29 cellular contexts compared by ENCODE assay signal in the genomic region with DNA sequence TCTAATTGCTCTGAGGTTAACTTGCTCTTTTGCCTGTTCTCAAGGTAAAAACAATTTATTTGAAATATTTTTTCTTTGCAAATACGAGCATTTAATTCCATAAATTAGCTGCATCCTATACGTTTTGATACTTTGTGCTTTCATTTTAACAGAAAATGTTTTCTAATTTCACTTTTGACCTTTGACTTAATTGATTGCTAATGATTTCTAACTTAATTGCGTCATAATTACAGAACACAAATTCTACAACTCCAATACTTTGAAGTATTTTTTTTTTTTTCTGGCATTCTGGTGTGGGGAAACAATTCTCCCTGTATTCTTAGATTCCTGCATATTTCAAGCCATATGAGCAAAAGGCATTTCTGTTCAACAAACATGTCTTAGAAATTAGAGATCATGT.
"Had no signal": no experiment of that assay in that cellular context is flagged by ENCODE, and none has a peak within 500 bp of the region (broad histone marks: within the 10 kb centered on the region; RNA-seq: fewer than 3 reads in every experiment).

No MANE protein-coding gene starts in this region.

- H3K4me1 ChIP-seq: stomach, suprapubic skin, testis, thyroid gland, tibial artery, tibial nerve, transverse colon, upper lobe of left lung, upper lobe of right lung, uterus, vagina had no signal

- H3K27ac Mint-ChIP-seq: stimulated activated effector memory CD8-positive, alpha-beta T cell treated with anti-CD3 and anti-CD28 coated beads, Interleukin-12 subunit alpha, Interleukin-12 subunit beta, amount 100 ng/mL, for 72 hours; stimulated activated memory B cell treated with anti-CD40 and anti-IgM and Interleukin-4, amounts not matched to agents 10 μg/mL and 1 μg/mL and 100 μg/mL, for 72 hours; stimulated activated naive B cell treated with anti-CD40 and anti-IgM and Interleukin-4, amounts not matched to agents 10 μg/mL and 1 μg/mL and 100 μg/mL, for 72 hours; stimulated activated naive CD8-positive, alpha-beta T cell treated with anti-CD3 and anti-CD28 coated beads, Interleukin-15, amount 100 ng/mL, for 72 hours; stimulated activated naive CD8-positive, alpha-beta T cell treated with anti-CD3 and anti-CD28 coated beads, Interleukin-15, Interleukin-2, amounts not matched to agents 100 ng/mL and 50 ng/mL, for 24 hours; type B pancreatic cell had no signal

- H3K4me1 Mint-ChIP-seq: stimulated activated effector memory CD8-positive, alpha-beta T cell treated with anti-CD3 and anti-CD28 coated beads, Interleukin-12 subunit alpha, Interleukin-12 subunit beta, amount 100 ng/mL, for 72 hours; stimulated activated memory B cell treated with anti-CD40 and anti-IgM and Interleukin-4, amounts not matched to agents 10 μg/mL and 1 μg/mL and 100 μg/mL, for 72 hours; stimulated activated naive B cell treated with anti-CD40 and anti-IgM and Interleukin-4, amounts not matched to agents 10 μg/mL and 1 μg/mL and 100 μg/mL, for 72 hours; stimulated activated naive CD8-positive, alpha-beta T cell treated with anti-CD3 and anti-CD28 coated beads, Interleukin-15, amount 100 ng/mL, for 72 hours had no signal

- ATAC-seq: stimulated activated effector memory CD8-positive, alpha-beta T cell treated with anti-CD3 and anti-CD28 coated beads, Interleukin-12 subunit alpha, Interleukin-12 subunit beta, amount 100 ng/mL, for 72 hours; stimulated activated memory B cell treated with anti-CD40 and anti-IgM and Interleukin-4, amounts not matched to agents 10 μg/mL and 1 μg/mL and 100 μg/mL, for 72 hours; stimulated activated naive B cell treated with anti-CD40 and anti-IgM and Interleukin-4, amounts not matched to agents 10 μg/mL and 1 μg/mL and 100 μg/mL, for 72 hours; stimulated activated naive CD8-positive, alpha-beta T cell treated with anti-CD3 and anti-CD28 coated beads, Interleukin-15, amount 100 ng/mL, for 72 hours; stimulated activated naive CD8-positive, alpha-beta T cell treated with anti-CD3 and anti-CD28 coated beads, Interleukin-15, Interleukin-2, amounts not matched to agents 100 U/mL and 50 U/mL, for 24 hours; upper lobe of right lung had no signal

- H3K27ac ChIP-seq: stomach, suprapubic skin, testis, thoracic aorta, thyroid gland, tibial artery, tibial nerve, transverse colon, upper lobe of left lung, upper lobe of right lung, uterus, vagina had no signal

- H3K27me3 Mint-ChIP-seq: stimulated activated memory B cell treated with anti-CD40 and anti-IgM and Interleukin-4, amounts not matched to agents 10 μg/mL and 1 μg/mL and 100 μg/mL, for 72 hours; stimulated activated naive B cell treated with anti-CD40 and anti-IgM and Interleukin-4, amounts not matched to agents 10 μg/mL and 1 μg/mL and 100 μg/mL, for 72 hours; stimulated activated naive CD8-positive, alpha-beta T cell treated with anti-CD3 and anti-CD28 coated beads, Interleukin-15, amount 100 ng/mL, for 72 hours; stimulated activated naive CD8-positive, alpha-beta T cell treated with anti-CD3 and anti-CD28 coated beads, Interleukin-15, Interleukin-2, amounts not matched to agents 100 ng/mL and 50 ng/mL, for 24 hours; type B pancreatic cell had no signal

- H3K36me3 Mint-ChIP-seq: stimulated activated effector memory CD8-positive, alpha-beta T cell treated with anti-CD3 and anti-CD28 coated beads, Interleukin-12 subunit alpha, Interleukin-12 subunit beta, amount 100 ng/mL, for 72 hours; stimulated activated memory B cell treated with anti-CD40 and anti-IgM and Interleukin-4, amounts not matched to agents 10 μg/mL and 1 μg/mL and 100 μg/mL, for 72 hours; stimulated activated naive B cell treated with anti-CD40 and anti-IgM and Interleukin-4, amounts not matched to agents 10 μg/mL and 1 μg/mL and 100 μg/mL, for 72 hours; type B pancreatic cell had no signal

- H3K4me3 ChIP-seq: stomach, suprapubic skin, testis, thoracic aorta, thyroid gland, tibial artery, tibial nerve, transverse colon, upper lobe of left lung, upper lobe of right lung, uterus, vagina had no signal

- H3K27me3 ChIP-seq: stomach, suprapubic skin, testis, thyroid gland, tibial artery, tibial nerve, transverse colon, upper lobe of left lung, upper lobe of right lung, uterus, vagina had no signal

- H3K36me3 ChIP-seq: stomach, suprapubic skin, thoracic aorta, thyroid gland, tibial artery, tibial nerve, transverse colon, upper lobe of left lung, upper lobe of right lung, uterus, vagina had no signal

- H3K9me3 ChIP-seq: suprapubic skin, testis, thoracic aorta, thyroid gland, tibial artery, transverse colon, upper lobe of right lung, uterus, vagina had no signal

- DNase-seq: stimulated activated CD4-positive, alpha-beta T cell treated with anti-CD3 and anti-CD28 coated beads, Interleukin-2, amount 100 ng/mL, for 48 hours; stimulated activated CD4-positive, alpha-beta T cell treated with anti-CD3 and anti-CD28 coated beads, Interleukin-4, amount 100 ng/mL, for 1 hour; stimulated activated CD4-positive, alpha-beta T cell treated with anti-CD3 and anti-CD28 coated beads, Interleukin-4, amount 100 ng/mL, for 24 hours; stimulated activated CD4-positive, alpha-beta T cell treated with anti-CD3 and anti-CD28 coated beads, Interleukin-4, amount 100 ng/mL, for 4 hours; stimulated activated CD8-positive, alpha-beta memory T cell treated with anti-CD3 and anti-CD28 coated beads, Interleukin-4, amount 100 ng/mL, for 48 hours; stimulated activated naive B cell treated with anti-CD40 and anti-IgM and Interleukin-4, amounts not matched to agents 10 μg/mL and 1 μg/mL and 100 μg/mL, for 72 hours; stimulated activated naive CD4-positive, alpha-beta T cell; stimulated activated naive CD4-positive, alpha-beta T cell treated with Interleukin-2 at 50 U/mL for 16 hours; stimulated activated naive CD8-positive, alpha-beta T cell treated with anti-CD3 and anti-CD28 coated beads, Interleukin-15, amount 100 ng/mL, for 72 hours; stimulated activated naive CD8-positive, alpha-beta T cell treated with anti-CD3 and anti-CD28 coated beads, Interleukin-15, Interleukin-2, amounts not matched to agents 100 U/mL and 50 U/mL, for 24 hours; stomach; substantia nigra; testis; thyroid gland; tibial artery; transverse colon; trophoblast cell; upper lobe of left lung; upper lobe of right lung; uterus had no signal

- H3K9me3 Mint-ChIP-seq: stimulated activated memory B cell treated with anti-CD40 and anti-IgM and Interleukin-4, amounts not matched to agents 10 μg/mL and 1 μg/mL and 100 μg/mL, for 72 hours; stimulated activated naive CD8-positive, alpha-beta T cell treated with anti-CD3 and anti-CD28 coated beads, Interleukin-15, amount 100 ng/mL, for 72 hours; type B pancreatic cell had no signal

- H3K4me3 Mint-ChIP-seq: stimulated activated effector memory CD8-positive, alpha-beta T cell treated with anti-CD3 and anti-CD28 coated beads, Interleukin-12 subunit alpha, Interleukin-12 subunit beta, amount 100 ng/mL, for 72 hours; stimulated activated memory B cell treated with anti-CD40 and anti-IgM and Interleukin-4, amounts not matched to agents 10 μg/mL and 1 μg/mL and 100 μg/mL, for 72 hours; stimulated activated naive B cell treated with anti-CD40 and anti-IgM and Interleukin-4, amounts not matched to agents 10 μg/mL and 1 μg/mL and 100 μg/mL, for 72 hours; stimulated activated naive CD8-positive, alpha-beta T cell treated with anti-CD3 and anti-CD28 coated beads, Interleukin-15, amount 100 ng/mL, for 72 hours; stimulated activated naive CD8-positive, alpha-beta T cell treated with anti-CD3 and anti-CD28 coated beads, Interleukin-15, Interleukin-2, amounts not matched to agents 100 ng/mL and 50 ng/mL, for 24 hours; type B pancreatic cell had no signal

- FAIRE-seq: urothelium cell line had no signal
